11 cellular contexts compared by ENCODE assay signal in the genomic region with DNA sequence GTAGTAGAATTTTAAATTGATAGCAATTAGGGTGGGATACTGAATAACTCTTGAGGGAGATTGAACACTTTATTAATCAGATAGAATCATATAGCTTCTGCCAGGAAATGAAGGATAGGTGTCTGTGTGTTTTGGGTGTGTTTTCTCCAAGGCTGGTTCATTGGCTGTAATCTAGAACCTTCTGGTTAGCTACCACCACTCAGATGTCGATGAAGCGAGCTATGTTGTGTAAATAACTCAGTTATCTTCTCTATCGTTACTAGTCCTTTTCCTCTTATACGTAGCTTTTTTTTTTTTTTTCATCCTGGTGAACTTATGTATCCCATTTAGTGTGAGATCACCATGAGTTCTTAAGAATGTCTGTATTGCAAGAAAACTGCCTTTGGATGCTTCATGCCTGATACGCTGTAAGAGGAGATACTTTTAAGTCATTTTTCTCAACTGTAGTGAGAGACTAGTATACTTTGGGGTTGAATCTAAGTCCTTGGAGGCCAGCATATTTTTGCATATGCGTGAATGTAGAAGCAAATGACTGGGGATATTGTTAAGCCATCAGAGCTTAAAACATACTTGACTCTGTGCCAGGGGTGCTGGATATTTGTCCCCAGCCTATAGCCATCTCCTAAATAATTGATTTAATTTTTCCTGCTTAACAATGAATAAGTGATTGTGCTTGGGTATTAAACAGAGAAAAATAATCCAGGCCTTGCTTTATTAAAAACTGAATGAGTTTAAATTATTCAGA. TPM values are rescaled to one million over a fixed set of nuclear protein-coding genes. Genes with fewer than 3 reads are reported as not detected.
DNase-seq lines count a peak whose midpoint lies in the region; ATAC-seq and TF ChIP-seq lines count a peak whose summit lies in the region.
"Had no signal": no experiment of that assay in that cellular context is flagged by ENCODE, and none has a peak within 500 bp of the region (broad histone marks: within the 10 kb centered on the region; RNA-seq: fewer than 3 reads in every experiment).

No MANE protein-coding gene starts in this region.

- H3K9me2 ChIP-seq in SU-DHL-6 (replicated peaks; ENCODE audit: insufficient read depth, low read length) (no peaks in the 10 kb centered on the region), hepatocyte (replicated peaks; ENCODE audit: insufficient read depth) (no peaks in the 10 kb centered on the region)

- no peaks in the 10 kb centered on the region for H3K27me3 Mint-ChIP-seq in activated T-cell treated with anti-CD3 and anti-CD28 coated beads, Interleukin-2, amount 50 U/mL, for 24 hours

- no peak for TF ChIP-seq CTCF in SU-DHL-6 (IDR thresholded peaks at IDR 0.05; ENCODE audit: insufficient read depth, low read length, poor library complexity, severe bottlenecking)
- no peak for TF ChIP-seq CTCF in hepatocyte (IDR thresholded peaks at IDR 0.05; ENCODE audit: poor library complexity)

- H3K9me3 ChIP-seq in SU-DHL-6 (ENCODE audit: insufficient read depth, low read length): no peaks in the 10 kb centered on the region
- no peaks in the 10 kb centered on the region for H3K9me3 ChIP-seq in hepatocyte (ENCODE audit: low read depth)
- no peaks in the 10 kb centered on the region for H3K9me3 ChIP-seq in subcutaneous abdominal adipose tissue (ENCODE audit: control insufficient read depth in 5 of 5, low read length in 5 of 5)
- H3K9me3 ChIP-seq: uterus had no signal

- ATAC-seq in GM21423 (IDR thresholded peaks at IDR 0.05; ENCODE audit: unreplicated experiment): no peak
- ATAC-seq in GM18870 (IDR thresholded peaks at IDR 0.05; ENCODE audit: unreplicated experiment): no peak

- peak overlapping the region; percentile 92 for H3K27ac Mint-ChIP-seq in activated T-cell treated with anti-CD3 and anti-CD28 coated beads, Interleukin-2, amount 50 U/mL, for 24 hours

- H3K4me3 Mint-ChIP-seq in activated T-cell treated with anti-CD3 and anti-CD28 coated beads, Interleukin-2, amount 50 U/mL, for 24 hours: peak overlapping the region; percentile 99

- WGBS in hepatocyte (ENCODE audit: low lambda C conversion rate, missing lambda C conversion rate): 79% methylated on average over 6 of the region's 6 CpGs

- H3K27ac ChIP-seq in SU-DHL-6 (ENCODE audit: low read depth, low read length) (peak overlapping the region; percentile 98), hepatocyte (peak overlapping the region; percentile 83), subcutaneous abdominal adipose tissue (ENCODE audit: low read depth, low read length) (no peak overlapping the region)

- H3K27me3 ChIP-seq in SU-DHL-6 (ENCODE audit: low read length): no peaks in the 10 kb centered on the region
- H3K27me3 ChIP-seq in hepatocyte: no peaks in the 10 kb centered on the region
- no peaks in the 10 kb centered on the region for H3K27me3 ChIP-seq in subcutaneous abdominal adipose tissue (ENCODE audit: control insufficient read depth in 5 of 5, insufficient read depth in 4 of 5, low read length in 5 of 5)
- H3K27me3 ChIP-seq: uterus had no signal

- peaks cover 69% of the 10 kb centered on the region for H3K4me1 Mint-ChIP-seq in activated T-cell treated with anti-CD3 and anti-CD28 coated beads, Interleukin-2, amount 50 U/mL, for 24 hours (ENCODE audit: low read depth)

- no peaks in the 10 kb centered on the region for H3K36me3 ChIP-seq in SU-DHL-6 (ENCODE audit: low read length)
- H3K36me3 ChIP-seq in hepatocyte (replicated peaks; ENCODE audit: insufficient read depth, low read depth): no peaks in the 10 kb centered on the region
- no peaks in the 10 kb centered on the region for H3K36me3 ChIP-seq in subcutaneous abdominal adipose tissue (ENCODE audit: control insufficient read depth in 5 of 5, insufficient read depth in 5 of 5, low read length in 5 of 5)
- H3K36me3 ChIP-seq: uterus had no signal

- peak overlapping the region; percentile 82 for H3K4me3 ChIP-seq in SU-DHL-6 (ENCODE audit: insufficient read depth, low read length, poor library complexity, severe bottlenecking)
- no peak overlapping the region for H3K4me3 ChIP-seq in hepatocyte
- H3K4me3 ChIP-seq in subcutaneous abdominal adipose tissue (ENCODE audit: low read depth in 1 of 5, low read length in 5 of 5): peak overlapping the region in 4 of 5 donors; percentile 80 to 87 (median 81)
- H3K4me3 ChIP-seq: uterus had no signal

- H3F3A ChIP-seq in SU-DHL-6 (ENCODE audit: insufficient read depth): peaks cover 48% of the 10 kb centered on the region

- H4K20me1 ChIP-seq in SU-DHL-6 (ENCODE audit: low read depth, low read length): peaks cover 13% of the 10 kb centered on the region; the same call in 1 of the 2 replicates
- no peaks in the 10 kb centered on the region for H4K20me1 ChIP-seq in hepatocyte (ENCODE audit: insufficient read depth, poor library complexity, severe bottlenecking)

- peak overlapping the region; percentile 86 for H3K9ac ChIP-seq in SU-DHL-6 (ENCODE audit: low read length)
- peak overlapping the region in 1 of 5 donors; percentile 72 for H3K9ac ChIP-seq in subcutaneous abdominal adipose tissue (ENCODE audit: low read length in 5 of 5)

- H3K9me3 Mint-ChIP-seq in activated T-cell treated with anti-CD3 and anti-CD28 coated beads, Interleukin-2, amount 50 U/mL, for 24 hours: no peaks in the 10 kb centered on the region

- peaks cover 40% of the 10 kb centered on the region for H3K4me1 ChIP-seq in hepatocyte (ENCODE audit: insufficient read depth)
- peaks cover 0 to 89% (median 75%) of the 10 kb centered on the region in 5 donors for H3K4me1 ChIP-seq in subcutaneous abdominal adipose tissue (ENCODE audit: control insufficient read depth in 5 of 5, insufficient read depth in 5 of 5, low read length in 5 of 5)

- peaks cover 73% of the 10 kb centered on the region for H3K36me3 Mint-ChIP-seq in activated T-cell treated with anti-CD3 and anti-CD28 coated beads, Interleukin-2, amount 50 U/mL, for 24 hours (ENCODE audit: low read depth)

- H3K4me2 ChIP-seq in SU-DHL-6 (ENCODE audit: low read depth, low read length, poor library complexity, severe bottlenecking) (peak overlapping the region; percentile 99), hepatocyte (peak overlapping the region; percentile 89)

- H3K79me2 ChIP-seq in SU-DHL-6 (ENCODE audit: insufficient read depth, low read length) (peaks cover 88% of the 10 kb centered on the region), hepatocyte (peaks cover 60% of the 10 kb centered on the region)

- DNase-seq in activated T-cell treated with anti-CD3 and anti-CD28 coated beads, Interleukin-2, amount 50 U/mL, for 24 hours: no peak
- DNase-seq in activated T-cell treated with anti-CD3 and anti-CD28 coated beads for 4 hours (no peak), hepatocyte (ENCODE audit: low spot score) (no peak), 8988T (no peak)
- DNase-seq: NCI-H1436 treated with DMSO at 0.1 percent for 48 hours; NK-92 treated with Interleukin-12 subunit alpha and Interleukin-12 subunit beta, amount 100 ng/mL, for 24 hours; uterus had no signal

- H2AFZ ChIP-seq in SU-DHL-6 (ENCODE audit: low read depth, low read length, severe bottlenecking): no peak overlapping the region
- H2AFZ ChIP-seq in hepatocyte: no peak overlapping the region

RNA-seq across cellular contexts. Expression of a gene that starts 2.2 kb away (rescaled TPM):
- 33.9 and 37.6 TPM in 2 replicates for total RNA-seq in hepatocyte
- polyA plus RNA-seq in hepatocyte: 18.3 and 23.4 TPM in 2 replicates
